Comparison of ENCODE assay signal across 17 cellular contexts in genomic region chr12:26621932-26622331, GRCh38.
"Had no signal": no experiment of that assay in that cellular context is flagged by ENCODE, and none has a peak within 500 bp of the region (broad histone marks: within the 10 kb centered on the region; RNA-seq: fewer than 3 reads in every experiment).

No MANE protein-coding gene starts in this region.

- DNase-seq: activated B cell treated with CpG ODN at 0.5 μM for 24 hours; activated CD4-positive, alpha-beta memory T cell treated with anti-CD3 and anti-CD28 coated beads, Interleukin-2, amount 10 ng/mL, durations not matched to agents 7 days and 5 days; activated CD4-positive, alpha-beta T cell treated with anti-CD3 and anti-CD28 coated beads for 48 hours; activated CD8-positive, alpha-beta memory T cell treated with anti-CD3 and anti-CD28 coated beads, Interleukin-2, amount 10 ng/mL, durations not matched to agents 7 days and 5 days; activated naive CD8-positive, alpha-beta T cell treated with anti-CD3 and anti-CD28 coated beads for 36 hours; amniotic stem cell; dorsolateral prefrontal cortex; endodermal cell; foreskin fibroblast; left cardiac atrium; pancreas; stimulated activated CD4-positive, alpha-beta T cell treated with anti-CD3 and anti-CD28 coated beads, Interleukin-4, amount 100 ng/mL, for 24 hours; stomach; trophoblast cell had no signal

- ATAC-seq: activated CD8-positive, alpha-beta memory T cell treated with anti-CD3 and anti-CD28 coated beads, Interleukin-2, amount 10 ng/mL, durations not matched to agents 7 days and 5 days; left cardiac atrium; natural killer cell treated with Interleukin-12 subunit alpha and Interleukin-12 subunit beta and Interleukin-15 and Interleukin-18, amount 100 ng/mL, for 72 hours; pancreas; sciatic nerve; stimulated activated effector memory CD8-positive, alpha-beta T cell treated with anti-CD3 and anti-CD28 coated beads, Interleukin-12 subunit alpha, Interleukin-12 subunit beta, amount 100 ng/mL, for 72 hours had no signal
